In genomic region chr1:8423702-8424538, GRCh38 we compare ENCODE assay signal across 8 cellular contexts.
DNase-seq lines count a peak whose midpoint lies in the region; ATAC-seq, FAIRE-seq and TF ChIP-seq lines count a peak whose summit lies in the region.

No MANE protein-coding gene starts in this region.

- H4K20me1 ChIP-seq in DND-41 (ENCODE audit: insufficient read depth, low read length) (peaks cover 37% of the 10 kb centered on the region), SK-N-SH (ENCODE audit: insufficient read depth) (peaks cover 18% of the 10 kb centered on the region; the same call in 1 of the 2 replicates)

- peaks cover 54% of the 10 kb centered on the region for H3K4me1 ChIP-seq in DND-41 (ENCODE audit: insufficient read depth, low read length)
- peaks cover 25 to 33% of the 10 kb centered on the region in 2 experiments; a peak in 3 of 4 replicates for H3K4me1 ChIP-seq in SK-N-SH (ENCODE audit: control insufficient read depth in 1 of 2, insufficient read depth in 2 of 2, low read depth in 1 of 2, low read length in 1 of 2)
- H3K4me1 ChIP-seq in heart left ventricle, result peaks cover 0 to 83% (median 56%) of the 10 kb centered on the region in 12 donors
- peaks cover 72% of the 10 kb centered on the region for H3K4me1 ChIP-seq in psoas muscle

- CTCF ChIA-PET in SK-N-SH (lab: Yijun Ruan, JAX), result interaction anchor here (0.7 to 2.0 kb wide), 6 partner anchors 16 to 391 kb away, joined by 3 to 6 read pairs (median 3); no protein-coding TSS in a partner anchor

- peak overlapping the region; percentile 66 for H3K9ac ChIP-seq in DND-41 (ENCODE audit: low read depth, low read length)
- peak overlapping the region; percentile 87 for H3K9ac ChIP-seq in SK-N-SH

- H3K27ac Mint-ChIP-seq in activated naive CD8-positive, alpha-beta T cell treated with anti-CD3 and anti-CD28 coated beads, Interleukin-2, amount 10 ng/mL, durations not matched to agents 7 days and 5 days, result peak overlapping the region; percentile 93

- H3K27ac ChIP-seq in DND-41 (ENCODE audit: low read length), result no peak overlapping the region
- peak overlapping the region; percentile 83 to 89 for H3K27ac ChIP-seq in SK-N-SH (ENCODE audit: low read depth in 2 of 2, low read length in 1 of 2)
- peak overlapping the region; percentile 93 to 100 (median 98) for H3K27ac ChIP-seq in heart left ventricle
- peak overlapping the region; percentile 98 for H3K27ac ChIP-seq in psoas muscle

- POLR2A ChIA-PET in SK-N-SH (lab: Yijun Ruan, JAX), result no interaction called here
- POLR2A ChIA-PET in activated naive CD8-positive, alpha-beta T cell treated with anti-CD3 and anti-CD28 coated beads, Interleukin-2, amount 10 ng/mL, durations not matched to agents 7 days and 5 days (lab: Charles Lee), result interaction anchor here (0.6 to 2.6 kb wide), 7 partner anchors 15 to 454 kb away, joined by 3 to 8 read pairs (median 7); partner anchors contain the start of gene ENO1

- H3K4me1 Mint-ChIP-seq in activated naive CD8-positive, alpha-beta T cell treated with anti-CD3 and anti-CD28 coated beads, Interleukin-2, amount 10 ng/mL, durations not matched to agents 7 days and 5 days, result peaks cover 37% of the 10 kb centered on the region

- TF ChIP-seq CTCF in DND-41 (IDR thresholded peaks at IDR 0.05; ENCODE audit: borderline replicate concordance, extremely low read depth, low read length, poor library complexity, severe bottlenecking), result no peak
- TF ChIP-seq CTCF in SK-N-SH (IDR thresholded peaks at IDR 0.05), result no peak
- peak in 5 of 12 donors; percentile 10 to 27 (median 22) for TF ChIP-seq CTCF in heart left ventricle (IDR thresholded peaks at IDR 0.05)
- no peak for TF ChIP-seq CTCF in psoas muscle (IDR thresholded peaks at IDR 0.05)

- peak overlapping the region; percentile 85 for H3K4me2 ChIP-seq in DND-41 (ENCODE audit: insufficient read depth, low read length)
- H3K4me2 ChIP-seq in SK-N-SH, result peak overlapping the region; percentile 89; the same call in 1 of the 2 replicates

- H3K4me3 ChIP-seq in DND-41 (ENCODE audit: low read depth in 1 of 2, low read length in 2 of 2) (peak overlapping the region; percentile 53 to 58; a peak in 3 of 4 replicates), SK-N-SH (ENCODE audit: low read depth in 2 of 2, low read length in 1 of 2) (peak overlapping the region; percentile 77 to 84), heart left ventricle (peak overlapping the region; percentile 43 to 98 (median 87)), psoas muscle (peak overlapping the region; percentile 90)

- H3K36me3 ChIP-seq in DND-41 (ENCODE audit: insufficient read depth, low read length) (peaks cover 10% of the 10 kb centered on the region), SK-N-SH (replicated peaks in 1 of 2; ENCODE audit: control insufficient read depth in 1 of 2, insufficient read depth in 2 of 2, low read length in 1 of 2) (peaks cover 16 to 22% of the 10 kb centered on the region in 2 experiments), heart left ventricle (peaks cover 0 to 21% (median 6%) of the 10 kb centered on the region in 9 donors), psoas muscle (ENCODE audit: insufficient read depth in 1 of 2, low read depth in 1 of 2) (peaks cover 0 to 7% of the 10 kb centered on the region in 2 donors)

- TF ChIP-seq RAD21 in SK-N-SH (IDR thresholded peaks at IDR 0.05; ENCODE audit: low read length), result 0 out of 2 replicates have a peak, but pooled peaks have one; percentile 4

- no peak for FAIRE-seq in HTR-8/SVneo (lab: Jason Lieb, UNC)

- peak; percentile 60 for ATAC-seq in DND-41 (ENCODE audit: insufficient read depth, low read depth)
- ATAC-seq in activated naive CD8-positive, alpha-beta T cell treated with anti-CD3 and anti-CD28 coated beads, Interleukin-2, amount 10 ng/mL, durations not matched to agents 7 days and 5 days (ENCODE audit: low read depth), result peak; percentile 41
- ATAC-seq in heart left ventricle, result peak; percentile 34 to 54 (median 49)
- ATAC-seq in psoas muscle, result peak; percentile 25 to 52 (median 38)
- no peak for ATAC-seq in HG02884 (IDR thresholded peaks at IDR 0.05; ENCODE audit: unreplicated experiment)

- H3F3A ChIP-seq in SK-N-SH (replicated peaks; ENCODE audit: insufficient read depth), result peaks cover 22% of the 10 kb centered on the region

- no peaks in the 10 kb centered on the region for H3K27me3 Mint-ChIP-seq in activated naive CD8-positive, alpha-beta T cell treated with anti-CD3 and anti-CD28 coated beads, Interleukin-2, amount 10 ng/mL, durations not matched to agents 7 days and 5 days

- intact Hi-C loops in heart left ventricle (cut with DNase I), result loop anchor here in 8 of 10 donors (2.0 to 10.0 kb wide), 13 partner anchors 15 to 399 kb away; partner anchors contain the start of gene ERRFI1 (in 1 of the 8)
- intact Hi-C loops in psoas muscle (cut with DNase I), result loop anchor here (2.0 to 5.0 kb wide), 3 partner anchors 49 to 103 kb away; no protein-coding TSS in a partner anchor

- H3K27me3 ChIP-seq in DND-41 (ENCODE audit: insufficient read depth, low read length, poor library complexity) (peaks cover 4% of the 10 kb centered on the region), SK-N-SH (ENCODE audit: insufficient read depth) (no peaks in the 10 kb centered on the region), heart left ventricle (no peaks in the 10 kb centered on the region), psoas muscle (ENCODE audit: insufficient read depth in 3 of 3, low read length in 2 of 3) (no peaks in the 10 kb centered on the region)

- H3K79me2 ChIP-seq in DND-41 (ENCODE audit: insufficient read depth, low read length) (peaks cover 2% of the 10 kb centered on the region; the same call in 1 of the 2 replicates), SK-N-SH (ENCODE audit: insufficient read depth) (peaks cover 44% of the 10 kb centered on the region)

- no peak for TF ChIP-seq EP300 in SK-N-SH (IDR thresholded peaks at IDR 0.05; ENCODE audit: borderline replicate concordance in 1 of 2, low read depth in 1 of 2, low read length in 1 of 2)

- peak overlapping the region; percentile 56 for H2AFZ ChIP-seq in DND-41 (ENCODE audit: low read depth, low read length)
- H2AFZ ChIP-seq in SK-N-SH (ENCODE audit: low read depth), result peak overlapping the region; percentile 83; the same call in 1 of the 2 replicates

- H3K36me3 Mint-ChIP-seq in activated naive CD8-positive, alpha-beta T cell treated with anti-CD3 and anti-CD28 coated beads, Interleukin-2, amount 10 ng/mL, durations not matched to agents 7 days and 5 days, result peaks cover 8% of the 10 kb centered on the region

- 2% methylated on average over 10 of the region's 78 CpGs for WGBS in SK-N-SH (ENCODE audit: low lambda C conversion rate)
- WGBS in heart left ventricle, 4 donors, result 0 to 1% (median 1%) methylated on average over 17 to 78 of the region's 78 CpGs
- 0 to 1% (median 1%) methylated on average over 42 to 77 of the region's 78 CpGs for WGBS in psoas muscle, 3 donors

- peak overlapping the region; percentile 86 for H3K4me3 Mint-ChIP-seq in activated naive CD8-positive, alpha-beta T cell treated with anti-CD3 and anti-CD28 coated beads, Interleukin-2, amount 10 ng/mL, durations not matched to agents 7 days and 5 days

- no peaks in the 10 kb centered on the region for H3K9me3 Mint-ChIP-seq in activated naive CD8-positive, alpha-beta T cell treated with anti-CD3 and anti-CD28 coated beads, Interleukin-2, amount 10 ng/mL, durations not matched to agents 7 days and 5 days

- H3K9me3 ChIP-seq in DND-41 (ENCODE audit: insufficient read depth, low read length, severe bottlenecking) (no peaks in the 10 kb centered on the region), SK-N-SH (no peaks in the 10 kb centered on the region), heart left ventricle (no peaks in the 10 kb centered on the region), psoas muscle (no peaks in the 10 kb centered on the region)

- peak in 1 of 2 donors; percentile 69 for TF ChIP-seq POLR2A in heart left ventricle (IDR thresholded peaks at IDR 0.05)

- H3K9me2 ChIP-seq in SK-N-SH, result no peaks in the 10 kb centered on the region

- DNase-seq in DND-41 (peak; percentile 46), HTR-8/SVneo (ENCODE audit: insufficient read length, low spot score) (peak; percentile 70), SK-N-SH (peak; percentile 93), heart left ventricle (peak; percentile 54 to 74 (median 64)), psoas muscle (peak; percentile 55 to 74), NCI-H187 treated with DMSO at 0.1 percent for 48 hours (lab: John Stamatoyannopoulos, UW) (no peak)
- peak; percentile 70 for DNase-seq in activated naive CD8-positive, alpha-beta T cell treated with anti-CD3 and anti-CD28 coated beads, Interleukin-2, amount 10 ng/mL, durations not matched to agents 7 days and 5 days

TF ChIP-seq in SK-N-SH, 30 proteins besides CTCF, POLR2A, EP300 and RAD21 (continues in another document):
- TF ChIP-seq RFX5 (IDR thresholded peaks at IDR 0.05; ENCODE audit: low read length) (no peak), ELF1 (IDR thresholded peaks at IDR 0.05) (no peak), REST (IDR thresholded peaks at IDR 0.05; ENCODE audit: low read depth, low read length) (0 out of 2 replicates have a peak, but pooled peaks have one; percentile 16)
